ENCODE assay signal across 1 cellular context in genomic region chr6:42050011-42050896, GRCh38.
TF ChIP-seq lines count a peak whose summit lies in the region.

Gene TAF8 (plus strand): TSS chr6:42050524. CDS start chr6:42050542, 18 bp downstream.

TF ChIP-seq in HEK293, 187 proteins besides CTCF, POLR2A, EP300 and RAD21 (continued from another document and continues in another):
- TF ChIP-seq ZNF148 (tag by site-specific recombination; IDR thresholded peaks at IDR 0.05; ENCODE audit: borderline replicate concordance) (no peak), PRDM2 (tag by site-specific recombination; IDR thresholded peaks at IDR 0.05; ENCODE audit: borderline replicate concordance) (no peak), TSHZ1 (tag by site-specific recombination; IDR thresholded peaks at IDR 0.05; ENCODE audit: borderline replicate concordance) (no peak), ZSCAN30 (tag by site-specific recombination; IDR thresholded peaks at IDR 0.05) (peak; percentile 95), GLIS2 (tag by site-specific recombination; IDR thresholded peaks at IDR 0.05) (peak; percentile 57; the same call in 1 of the 2 replicates), ZNF530 (tag by site-specific recombination; IDR thresholded peaks at IDR 0.05; ENCODE audit: low read depth) (peak; percentile 67; the same call in 1 of the 2 replicates), ZNF184 (tag by site-specific recombination; IDR thresholded peaks at IDR 0.05) (no peak), ZNF26 (tag by site-specific recombination; IDR thresholded peaks at IDR 0.05) (no peak), KLF8 (tag by site-specific recombination; IDR thresholded peaks at IDR 0.05) (peak; percentile 89; the same call in 1 of the 2 replicates), ZNF792 (tag by site-specific recombination; IDR thresholded peaks at IDR 0.05) (no peak), ZFP37 (tag by site-specific recombination; IDR thresholded peaks at IDR 0.05) (peak; percentile 93), ZSCAN18 (tag by site-specific recombination; IDR thresholded peaks at IDR 0.05) (no peak), MEIS1 (CRISPR knock-in tag; IDR thresholded peaks at IDR 0.05; ENCODE audit: borderline replicate concordance) (no peak), ZNF132 (tag by site-specific recombination; IDR thresholded peaks at IDR 0.05; ENCODE audit: borderline replicate concordance) (no peak), ZNF544 (tag by site-specific recombination; IDR thresholded peaks at IDR 0.05) (no peak), RBAK (tag by site-specific recombination; IDR thresholded peaks at IDR 0.05) (no peak), ZBTB48 (tag by site-specific recombination; IDR thresholded peaks at IDR 0.05) (no peak), ZNF621 (tag by site-specific recombination; IDR thresholded peaks at IDR 0.05) (no peak), BCL6B (tag by site-specific recombination; IDR thresholded peaks at IDR 0.05) (no peak), TCF7L2 (IDR thresholded peaks at IDR 0.05; ENCODE audit: borderline replicate concordance, low read depth, low read length) (peak; percentile 91), ZNF2 (tag by site-specific recombination; IDR thresholded peaks at IDR 0.05) (peak; percentile 69; the same call in 1 of the 2 replicates), ZXDB (tag by site-specific recombination; IDR thresholded peaks at IDR 0.05) (peak; percentile 95), KLF10 (tag by site-specific recombination; IDR thresholded peaks at IDR 0.05) (peak; percentile 91), ZNF777 (tag by site-specific recombination; IDR thresholded peaks at IDR 0.05; ENCODE audit: borderline replicate concordance) (no peak), ZNF529 (tag by site-specific recombination; IDR thresholded peaks at IDR 0.05; ENCODE audit: insufficient replicate concordance) (no peak), IKZF3 (tag by site-specific recombination; IDR thresholded peaks at IDR 0.05) (no peak), ZNF585B (tag by site-specific recombination; IDR thresholded peaks at IDR 0.05) (no peak), ATF2 (tag by site-specific recombination; IDR thresholded peaks at IDR 0.05; ENCODE audit: low read depth) (no peak), PRDM4 (tag by site-specific recombination; IDR thresholded peaks at IDR 0.05) (0 out of 2 replicates have a peak, but pooled peaks have one; percentile 3), GLI4 (tag by site-specific recombination; IDR thresholded peaks at IDR 0.05) (no peak), ZNF362 (tag by site-specific recombination; IDR thresholded peaks at IDR 0.05) (no peak), ZNF274 (IDR thresholded peaks at IDR 0.05; ENCODE audit: low read length) (no peak), ZNF274 (tag by site-specific recombination; IDR thresholded peaks at IDR 0.05; ENCODE audit: borderline replicate concordance) (no peak), ZNF211 (tag by site-specific recombination; IDR thresholded peaks at IDR 0.05; ENCODE audit: low read depth) (no peak), SALL2 (tag by site-specific recombination; IDR thresholded peaks at IDR 0.05; ENCODE audit: borderline replicate concordance) (no peak), ZNF214 (tag by site-specific recombination; IDR thresholded peaks at IDR 0.05; ENCODE audit: borderline replicate concordance) (no peak), ZBTB20 (tag by site-specific recombination; IDR thresholded peaks at IDR 0.05) (peak; percentile 65; the same call in 1 of the 2 replicates), ZNF843 (tag by site-specific recombination; IDR thresholded peaks at IDR 0.05) (peak; percentile 64; the same call in 1 of the 2 replicates)
